Comparison of ENCODE assay signal across 13 cellular contexts in the genomic region with DNA sequence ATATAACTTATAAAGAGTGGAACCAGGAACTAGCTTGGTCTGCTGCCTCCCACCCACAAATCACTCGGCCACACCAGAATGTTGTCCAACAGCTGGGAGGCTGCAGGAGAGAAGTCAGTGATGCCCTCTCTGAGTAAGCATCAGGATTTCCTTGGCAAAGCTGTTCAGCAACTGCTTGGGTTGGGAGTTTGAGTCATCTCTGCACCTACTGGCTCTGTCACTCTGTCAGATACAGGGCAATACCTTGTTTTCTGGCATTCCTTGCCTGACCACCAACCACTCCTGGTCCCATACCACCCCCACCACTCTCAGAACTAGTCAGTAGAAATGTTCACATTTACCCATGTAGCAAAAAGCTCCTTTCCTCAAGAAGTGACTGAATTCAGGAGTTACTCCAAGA. TPM values are rescaled to one million over a fixed set of nuclear protein-coding genes. Genes with fewer than 3 reads are reported as not detected.
DNase-seq lines count a peak whose midpoint lies in the region; ATAC-seq and TF ChIP-seq lines count a peak whose summit lies in the region.
"Had no signal": no experiment of that assay in that cellular context is flagged by ENCODE, and none has a peak within 500 bp of the region (broad histone marks: within the 10 kb centered on the region; RNA-seq: fewer than 3 reads in every experiment).

No MANE protein-coding gene starts in this region.

- no peak for TF ChIP-seq EP300 in stomach (IDR thresholded peaks at IDR 0.05)

- peak; percentile 79 to 91 for ATAC-seq in activated T-cell treated with anti-CD3 and anti-CD28 coated beads, Interleukin-2, amount 50 U/mL, for 4 hours
- no peak for ATAC-seq in GM21723 (IDR thresholded peaks at IDR 0.05; ENCODE audit: unreplicated experiment)
- ATAC-seq: heart left ventricle, left cardiac atrium had no signal

- intact Hi-C loops in stomach (cut with DNase I; ENCODE audit: low total_unique reads): no loop called here

- H3K9ac ChIP-seq in neural progenitor cell: no peak overlapping the region

- no peaks in the 10 kb centered on the region for H3F3A ChIP-seq in neural progenitor cell (ENCODE audit: low read depth)

- H4K20me1 ChIP-seq in neural progenitor cell (ENCODE audit: low read depth): no peaks in the 10 kb centered on the region

- H3K27me3 ChIP-seq in stomach: no peaks in the 10 kb centered on the region
- H3K27me3 ChIP-seq in neural progenitor cell: no peaks in the 10 kb centered on the region
- H3K27me3 ChIP-seq: heart left ventricle, tibial nerve had no signal

- no peaks in the 10 kb centered on the region for H3K36me3 Mint-ChIP-seq in activated T-cell treated with anti-CD3 and anti-CD28 coated beads, Interleukin-2, amount 50 U/mL, for 4 hours (ENCODE audit: insufficient read depth)
- no peaks in the 10 kb centered on the region for H3K36me3 Mint-ChIP-seq in neural progenitor cell

- H3K4me1 Mint-ChIP-seq in activated T-cell treated with anti-CD3 and anti-CD28 coated beads, Interleukin-2, amount 50 U/mL, for 4 hours (ENCODE audit: low read depth): peaks cover 13% of the 10 kb centered on the region
- peaks cover 7% of the 10 kb centered on the region for H3K4me1 Mint-ChIP-seq in neural progenitor cell

- H3K4me3 ChIP-seq in stomach (no peak overlapping the region), neural progenitor cell (no peak overlapping the region)
- H3K4me3 ChIP-seq: heart left ventricle, tibial nerve had no signal

- H3K4me2 ChIP-seq in neural progenitor cell: no peak overlapping the region

- H3K27ac Mint-ChIP-seq in neural progenitor cell: no peak overlapping the region

- WGBS in stomach, 5 donors: 42 to 87% (median 72%) methylated on average over 1 of the region's 1 CpG

- H3K9me3 ChIP-seq in stomach: no peaks in the 10 kb centered on the region
- H3K9me3 ChIP-seq in neural progenitor cell (ENCODE audit: low read depth): no peaks in the 10 kb centered on the region
- H3K9me3 ChIP-seq: heart left ventricle had no signal

- H3K27ac ChIP-seq in stomach (no peak overlapping the region), neural progenitor cell (no peak overlapping the region)
- H3K27ac ChIP-seq: heart left ventricle, tibial nerve had no signal

- no peaks in the 10 kb centered on the region for H3K79me2 ChIP-seq in neural progenitor cell (ENCODE audit: low read depth)

- no peak overlapping the region for H2AFZ ChIP-seq in neural progenitor cell (replicated peaks)

- DNase-seq in stimulated activated CD4-positive, alpha-beta T cell treated with anti-CD3 and anti-CD28 coated beads, Interleukin-12 subunit alpha, Interleukin-12 subunit beta, amount 100 ng/mL, for 48 hours (ENCODE audit: low read depth in 2 of 3, low spot score in 1 of 3): peak; percentile 12 to 50 (median 34)
- DNase-seq in stimulated activated CD4-positive, alpha-beta T cell treated with anti-CD3 and anti-CD28 coated beads, Interleukin-4, amount 100 ng/mL, for 4 hours: no peak
- no peak for DNase-seq in activated T-cell treated with anti-CD3 and anti-CD28 coated beads, Interleukin-2, amount 50 U/mL, for 4 hours
- DNase-seq in kidney glomerular epithelial cell (lab: John Stamatoyannopoulos, UW) (peak; percentile 17), stomach (no peak), neural progenitor cell (ENCODE audit: low spot score) (no peak), dermis blood vessel endothelial cell (no peak)
- DNase-seq: heart left ventricle, left cardiac atrium, NCI-H1694, small intestine had no signal

- H3K4me1 ChIP-seq in stomach (peaks cover 0 to 5% (median 0%) of the 10 kb centered on the region in 4 donors), neural progenitor cell (no peaks in the 10 kb centered on the region)
- H3K4me1 ChIP-seq: heart left ventricle, tibial nerve had no signal

- H3K27me3 Mint-ChIP-seq in activated T-cell treated with anti-CD3 and anti-CD28 coated beads, Interleukin-2, amount 50 U/mL, for 4 hours (ENCODE audit: low read depth): no peaks in the 10 kb centered on the region
- peaks cover 4% of the 10 kb centered on the region for H3K27me3 Mint-ChIP-seq in neural progenitor cell (ENCODE audit: insufficient read depth, low read depth)

- TF ChIP-seq POLR2A in stomach (IDR thresholded peaks at IDR 0.05): no peak

- H3K36me3 ChIP-seq in stomach (no peaks in the 10 kb centered on the region), neural progenitor cell (no peaks in the 10 kb centered on the region)
- H3K36me3 ChIP-seq: heart left ventricle, tibial nerve had no signal

- no peak overlapping the region for H3K4me3 Mint-ChIP-seq in activated T-cell treated with anti-CD3 and anti-CD28 coated beads, Interleukin-2, amount 50 U/mL, for 4 hours
- no peak overlapping the region for H3K4me3 Mint-ChIP-seq in neural progenitor cell

- no peaks in the 10 kb centered on the region for H3K9me3 Mint-ChIP-seq in activated T-cell treated with anti-CD3 and anti-CD28 coated beads, Interleukin-2, amount 50 U/mL, for 4 hours
- H3K9me3 Mint-ChIP-seq in neural progenitor cell: no peaks in the 10 kb centered on the region

- TF ChIP-seq CTCF in stomach (IDR thresholded peaks at IDR 0.05): no peak
- no peak for TF ChIP-seq CTCF in neural progenitor cell (IDR thresholded peaks at IDR 0.05)

RNA-seq across cellular contexts. Expression of gene GCNT4, which starts 36.8 kb away (rescaled TPM):
- total RNA-seq in activated T-cell treated with anti-CD3 and anti-CD28 coated beads, Interleukin-2, amount 50 U/mL, for 4 hours: 1 to 10 TPM; 1.1 to 1.3 (median 1.2) TPM
- total RNA-seq in stomach (10 to 100 TPM in 2 of 5 donors, 1 to 10 TPM in 3; 1.2 to 31.4 (median 8.0) TPM), neural progenitor cell (ENCODE audit: low replicate concordance) (0.17 and 0.25 TPM in 2 replicates), dermis blood vessel endothelial cell (0.19 and 0.34 TPM in 2 replicates)
- polyA plus RNA-seq in stomach: 1 to 10 TPM; 1.5 to 3.8 (median 3.3) TPM

Comparison
In these comparisons a context has a peak if more than half of its experiments do, and no peak if none do; other contexts are left out.
1. DNase-seq: peak in stimulated activated CD4-positive, alpha-beta T cell treated with anti-CD3 and anti-CD28 coated beads, Interleukin-12 subunit alpha, Interleukin-12 subunit beta, amount 100 ng/mL, for 48 hours (3 of 3) and kidney glomerular epithelial cell (single experiment); none in stimulated activated CD4-positive, alpha-beta T cell treated with anti-CD3 and anti-CD28 coated beads, Interleukin-4, amount 100 ng/mL, for 4 hours (0 of 2), activated T-cell treated with anti-CD3 and anti-CD28 coated beads, Interleukin-2, amount 50 U/mL, for 4 hours (single experiment), stomach (single experiment), neural progenitor cell (single experiment) and dermis blood vessel endothelial cell (single experiment).